ENCODE assay signal across 9 cellular contexts in the genomic region with DNA sequence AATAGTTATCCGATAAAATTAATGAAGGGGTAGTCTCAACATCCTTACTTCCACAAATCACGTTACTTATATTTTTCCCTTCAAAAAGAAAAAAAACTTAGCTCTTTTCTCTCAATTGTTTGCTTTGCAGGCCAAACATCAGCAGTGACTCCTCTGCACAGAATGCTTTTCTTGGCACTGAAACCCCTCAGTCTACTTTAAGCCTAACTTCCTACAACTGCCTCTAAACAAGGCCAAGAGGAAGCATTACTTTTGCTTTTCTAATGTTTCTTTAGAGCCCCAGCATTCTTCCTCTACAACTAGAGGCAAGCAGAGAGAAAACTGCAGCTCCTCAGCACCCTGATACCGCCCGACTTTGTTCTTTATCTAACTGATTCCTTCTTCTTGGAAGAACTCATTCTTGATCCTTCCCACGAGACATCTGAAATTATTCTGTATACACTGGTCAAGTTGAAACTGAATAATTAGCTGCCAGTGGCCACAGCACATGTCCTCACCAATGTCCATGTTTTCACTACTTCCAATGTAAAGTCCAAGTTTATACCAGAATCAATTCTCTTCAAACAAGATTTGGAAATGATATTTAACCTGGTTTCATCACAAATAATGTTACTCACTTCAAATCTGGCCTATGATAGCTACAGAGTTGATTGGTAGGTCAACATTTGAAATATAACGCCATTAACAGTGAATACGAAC. TPM values are rescaled to one million over a fixed set of nuclear protein-coding genes. Genes with fewer than 3 reads are reported as not detected.
A peak's percentile ranks its signal among the peaks of the same experiment; 100 is the strongest.
DNase-seq lines count a peak whose midpoint lies in the region; ATAC-seq and TF ChIP-seq lines count a peak whose summit lies in the region.
"Had no signal": no experiment of that assay in that cellular context is flagged by ENCODE, and none has a peak within 500 bp of the region (broad histone marks: within the 10 kb centered on the region; RNA-seq: fewer than 3 reads in every experiment).

No MANE protein-coding gene starts in this region.

- H4K20me1 ChIP-seq in SK-N-SH (ENCODE audit: insufficient read depth): no peaks in the 10 kb centered on the region; the same call in 1 of the 2 replicates

- H3K9me3 ChIP-seq in Caco-2 (no peaks in the 10 kb centered on the region), SK-N-SH (no peaks in the 10 kb centered on the region), upper lobe of right lung (no peaks in the 10 kb centered on the region)

- H2AFZ ChIP-seq in SK-N-SH (ENCODE audit: low read depth): no peak overlapping the region; the same call in 1 of the 2 replicates

- CTCF ChIA-PET in Caco-2 (lab: Charles Lee) (interaction anchor here (1.3 to 2.0 kb wide), 4 partner anchors 10 to 82 kb away, joined by 8 to 10 read pairs (median 9); no protein-coding TSS in a partner anchor), SK-N-SH (lab: Yijun Ruan, JAX) (interaction anchor here (0.7 to 2.1 kb wide), 5 partner anchors 10 to 82 kb away, joined by 3 to 15 read pairs (median 3); no protein-coding TSS in a partner anchor)

- no peaks in the 10 kb centered on the region for H3K27me3 ChIP-seq in Caco-2 (replicated peaks; ENCODE audit: control insufficient read depth, insufficient read depth, low read length)
- no peaks in the 10 kb centered on the region for H3K27me3 ChIP-seq in SK-N-SH (ENCODE audit: insufficient read depth)
- no peaks in the 10 kb centered on the region for H3K27me3 ChIP-seq in upper lobe of right lung

- DNase-seq in Caco-2: no peak
- DNase-seq in SK-N-SH: no peak
- DNase-seq in fibroblast of the conjunctiva (ENCODE audit: low read depth): peak; percentile 79
- DNase-seq in progenitor cell of endocrine pancreas (ENCODE audit: low spot score, unreplicated experiment): no peak
- DNase-seq in NCI-H128 (lab: John Stamatoyannopoulos, UW; ENCODE audit: unreplicated experiment): no peak
- DNase-seq in NCI-H2029 treated with DMSO at 0.1 percent for 48 hours (lab: John Stamatoyannopoulos, UW): no peak
- no peak for DNase-seq in stimulated activated naive B cell treated with anti-CD40 and anti-IgM and Interleukin-4, amounts not matched to agents 10 μg/mL and 1 μg/mL and 100 μg/mL, for 72 hours
- DNase-seq in upper lobe of right lung: no peak
- DNase-seq: activated CD4-positive, alpha-beta memory T cell treated with anti-CD3 and anti-CD28 coated beads for 36 hours had no signal

- H3K27ac ChIP-seq in SK-N-SH (ENCODE audit: low read depth in 2 of 2, low read length in 1 of 2): peak overlapping the region; percentile 73 to 99; a peak in 3 of 4 replicates
- no peak overlapping the region for H3K27ac ChIP-seq in upper lobe of right lung

- peak overlapping the region; percentile 70 for H3K9ac ChIP-seq in SK-N-SH

- H3K4me1 Mint-ChIP-seq in Caco-2 (ENCODE audit: low read depth, unreplicated experiment) (peaks cover 52% of the 10 kb centered on the region), progenitor cell of endocrine pancreas (ENCODE audit: low read depth) (peaks cover 33% of the 10 kb centered on the region)
- peaks cover 0 to 4% of the 10 kb centered on the region in 2 donors for H3K4me1 Mint-ChIP-seq in stimulated activated naive B cell treated with anti-CD40 and anti-IgM and Interleukin-4, amounts not matched to agents 10 μg/mL and 1 μg/mL and 100 μg/mL, for 72 hours

- H3K36me3 ChIP-seq in Caco-2 (ENCODE audit: control insufficient read depth, insufficient read depth, low read length) (peaks cover 1% of the 10 kb centered on the region; the same call in 1 of the 2 replicates), SK-N-SH (replicated peaks in 1 of 2; ENCODE audit: control insufficient read depth in 1 of 2, insufficient read depth in 2 of 2, low read length in 1 of 2) (peaks cover 0 to 5% of the 10 kb centered on the region in 2 experiments), upper lobe of right lung (no peaks in the 10 kb centered on the region)

- no peaks in the 10 kb centered on the region for H3K79me2 ChIP-seq in SK-N-SH (ENCODE audit: insufficient read depth)

- H3K9me3 Mint-ChIP-seq in Caco-2 (ENCODE audit: unreplicated experiment) (no peaks in the 10 kb centered on the region), progenitor cell of endocrine pancreas (ENCODE audit: low read depth) (peaks cover 6% of the 10 kb centered on the region)
- H3K9me3 Mint-ChIP-seq in stimulated activated naive B cell treated with anti-CD40 and anti-IgM and Interleukin-4, amounts not matched to agents 10 μg/mL and 1 μg/mL and 100 μg/mL, for 72 hours: no peaks in the 10 kb centered on the region
- H3K9me3 Mint-ChIP-seq: activated CD4-positive, alpha-beta memory T cell treated with anti-CD3 and anti-CD28 coated beads for 36 hours had no signal

- TF ChIP-seq CTCF in Caco-2 (IDR thresholded peaks at IDR 0.05; ENCODE audit: insufficient read depth in 1 of 2, low read depth in 1 of 2, low read length in 1 of 2, severe bottlenecking in 1 of 2, unreplicated experiment in 1 of 2) (no peak), SK-N-SH (IDR thresholded peaks at IDR 0.05) (no peak), progenitor cell of endocrine pancreas (IDR thresholded peaks at IDR 0.05; ENCODE audit: unreplicated experiment) (no peak), upper lobe of right lung (IDR thresholded peaks at IDR 0.05) (no peak)

- H3K4me3 ChIP-seq in Caco-2 (ENCODE audit: low read depth, low read length) (no peak overlapping the region), SK-N-SH (ENCODE audit: low read depth in 2 of 2, low read length in 1 of 2) (peak overlapping the region in 1 of 2 experiments; percentile 49; a peak in 2 of 4 replicates), upper lobe of right lung (no peak overlapping the region)

- ATAC-seq in stimulated activated naive B cell treated with anti-CD40 and anti-IgM and Interleukin-4, amounts not matched to agents 10 μg/mL and 1 μg/mL and 100 μg/mL, for 72 hours (replicated peaks): no peak
- no peak for ATAC-seq in upper lobe of right lung

- intact Hi-C loops in Caco-2 (cut with micrococcal nuclease; ENCODE audit: unreplicated experiment): no loop called here
- intact Hi-C loops in upper lobe of right lung (cut with DNase I): no loop called here

- no peaks in the 10 kb centered on the region for H3K9me2 ChIP-seq in SK-N-SH

- no peak for TF ChIP-seq RAD21 in SK-N-SH (IDR thresholded peaks at IDR 0.05; ENCODE audit: low read length)

- H3K4me2 ChIP-seq in SK-N-SH: peak overlapping the region; percentile 76

- H3K27me3 Mint-ChIP-seq in Caco-2 (ENCODE audit: insufficient read depth, unreplicated experiment) (no peaks in the 10 kb centered on the region), progenitor cell of endocrine pancreas (no peaks in the 10 kb centered on the region)
- no peaks in the 10 kb centered on the region for H3K27me3 Mint-ChIP-seq in stimulated activated naive B cell treated with anti-CD40 and anti-IgM and Interleukin-4, amounts not matched to agents 10 μg/mL and 1 μg/mL and 100 μg/mL, for 72 hours
- H3K27me3 Mint-ChIP-seq: activated CD4-positive, alpha-beta memory T cell treated with anti-CD3 and anti-CD28 coated beads for 36 hours had no signal

- H3F3A ChIP-seq in SK-N-SH (replicated peaks; ENCODE audit: insufficient read depth): peaks cover 30% of the 10 kb centered on the region

- TSS peak; percentile 40 for BruUV-seq in Caco-2 (replicated peaks; lab: Mats Ljungman, UMichigan)

- H3K4me3 Mint-ChIP-seq in Caco-2 (ENCODE audit: unreplicated experiment) (peak overlapping the region; percentile 43), progenitor cell of endocrine pancreas (ENCODE audit: low read depth) (no peak overlapping the region)
- no peak overlapping the region for H3K4me3 Mint-ChIP-seq in stimulated activated naive B cell treated with anti-CD40 and anti-IgM and Interleukin-4, amounts not matched to agents 10 μg/mL and 1 μg/mL and 100 μg/mL, for 72 hours
- H3K4me3 Mint-ChIP-seq: activated CD4-positive, alpha-beta memory T cell treated with anti-CD3 and anti-CD28 coated beads for 36 hours had no signal

- WGBS in SK-N-SH (ENCODE audit: low lambda C conversion rate): 57% methylated on average over 7 of the region's 7 CpGs

- H3K27ac Mint-ChIP-seq in Caco-2 (ENCODE audit: unreplicated experiment) (peak overlapping the region; percentile 37), progenitor cell of endocrine pancreas (peak overlapping the region; percentile 0)
- H3K27ac Mint-ChIP-seq in stimulated activated naive B cell treated with anti-CD40 and anti-IgM and Interleukin-4, amounts not matched to agents 10 μg/mL and 1 μg/mL and 100 μg/mL, for 72 hours: no peak overlapping the region
- H3K27ac Mint-ChIP-seq: activated CD4-positive, alpha-beta memory T cell treated with anti-CD3 and anti-CD28 coated beads for 36 hours had no signal

- POLR2A ChIA-PET in Caco-2 (lab: Charles Lee): no interaction called here
- POLR2A ChIA-PET in SK-N-SH (lab: Yijun Ruan, JAX): no interaction called here

- peak in 1 of 2 experiments; percentile 50; a peak in 1 of 4 replicates for TF ChIP-seq EP300 in SK-N-SH (IDR thresholded peaks at IDR 0.05; ENCODE audit: borderline replicate concordance in 1 of 2, low read depth in 1 of 2, low read length in 1 of 2)

- H3K4me1 ChIP-seq in Caco-2 (peaks cover 63% of the 10 kb centered on the region), SK-N-SH (ENCODE audit: control insufficient read depth in 1 of 2, insufficient read depth in 2 of 2, low read depth in 1 of 2, low read length in 1 of 2) (peaks cover 0 to 16% of the 10 kb centered on the region in 2 experiments; a peak in 3 of 4 replicates), upper lobe of right lung (no peaks in the 10 kb centered on the region)

- H3K36me3 Mint-ChIP-seq in Caco-2 (ENCODE audit: insufficient read depth, unreplicated experiment) (peaks cover 11% of the 10 kb centered on the region), progenitor cell of endocrine pancreas (ENCODE audit: insufficient read depth) (peaks cover 14% of the 10 kb centered on the region)
- peaks cover 11 to 17% of the 10 kb centered on the region in 2 donors for H3K36me3 Mint-ChIP-seq in stimulated activated naive B cell treated with anti-CD40 and anti-IgM and Interleukin-4, amounts not matched to agents 10 μg/mL and 1 μg/mL and 100 μg/mL, for 72 hours
- H3K36me3 Mint-ChIP-seq: activated CD4-positive, alpha-beta memory T cell treated with anti-CD3 and anti-CD28 coated beads for 36 hours had no signal

TF ChIP-seq in SK-N-SH, 30 proteins besides CTCF, POLR2A, EP300 and RAD21 (continues in another document):
- TF ChIP-seq NFIC (IDR thresholded peaks at IDR 0.05; ENCODE audit: borderline replicate concordance) (peak; percentile 95), GATA2 (CRISPR knock-in tag; IDR thresholded peaks at IDR 0.05) (no peak), FOSL2 (IDR thresholded peaks at IDR 0.05; ENCODE audit: borderline replicate concordance, low read depth) (peak; percentile 67; the same call in 1 of the 2 replicates), FOXM1 (IDR thresholded peaks at IDR 0.05; ENCODE audit: low read depth) (0 out of 2 replicates have a peak, but pooled peaks have one; percentile 10), CHD2 (IDR thresholded peaks at IDR 0.05; ENCODE audit: low read length, partially characterized antibody) (no peak)

RNA-seq across cellular contexts. Expression of a gene that starts 55.3 kb away (rescaled TPM):
- total RNA-seq in Caco-2 (2022): 47.2 and 50.4 TPM in 2 replicates
- polyA plus RNA-seq in SK-N-SH (2012; rRNA removed): 14.9 and 15.3 TPM in 2 replicates
- 10.4 and 12.4 TPM in 2 replicates for polyA plus RNA-seq in SK-N-SH (2012; cell fraction: cytosol; rRNA removed)
- polyA plus RNA-seq in SK-N-SH (2012; cell fraction: nucleus; rRNA removed): 27.1 and 27.4 TPM in 2 replicates
- total RNA-seq in progenitor cell of endocrine pancreas: 26.6 and 29.3 TPM in 2 replicates
- total RNA-seq in upper lobe of right lung: 18.1 TPM
